8 cellular contexts compared by ENCODE assay signal in genomic region chr6:64330694-64331309, GRCh38.
DNase-seq lines count a peak whose midpoint lies in the region; FAIRE-seq and TF ChIP-seq lines count a peak whose summit lies in the region.

No MANE protein-coding gene starts in this region.

- dilution Hi-C loops in endothelial cell of umbilical vein (cut with MboI; ENCODE audit: extremely low pct_ligation_motif_present, low sequenced_read_pairs) = no loop called here

- H3K9me3 ChIP-seq in endothelial cell of umbilical vein (replicated peaks; ENCODE audit: control insufficient read depth, insufficient read depth, low read length) = no peaks in the 10 kb centered on the region
- H3K9me3 ChIP-seq in osteoblast (ENCODE audit: low read depth, low read length) = no peaks in the 10 kb centered on the region

- H3K4me3 ChIP-seq in endothelial cell of umbilical vein (replicated peaks in 1 of 3; ENCODE audit: insufficient read depth in 1 of 3, low read depth in 1 of 3, low read length in 3 of 3) = no peak overlapping the region
- no peak overlapping the region for H3K4me3 ChIP-seq in osteoblast (ENCODE audit: insufficient read depth, low read length)

- CTCF ChIA-PET in endothelial cell of umbilical vein (lab: Charles Lee) = interaction anchor here (0.7 to 2.4 kb wide), 9 partner anchors 11 to 978 kb away, joined by 3 to 11 read pairs (median 5); no protein-coding TSS in a partner anchor

- no peaks in the 10 kb centered on the region for H3K36me3 ChIP-seq in endothelial cell of umbilical vein (ENCODE audit: control insufficient read depth in 2 of 2, extremely low read depth in 1 of 2, insufficient read depth in 2 of 2, low read length in 2 of 2)
- no peaks in the 10 kb centered on the region for H3K36me3 ChIP-seq in osteoblast (ENCODE audit: insufficient read depth, low read length)

- H4K20me1 ChIP-seq in endothelial cell of umbilical vein (replicated peaks; ENCODE audit: control insufficient read depth, extremely low read depth, insufficient read depth, low read length) (no peaks in the 10 kb centered on the region), osteoblast (ENCODE audit: insufficient read depth, low read length) (no peaks in the 10 kb centered on the region)

- H3K4me1 ChIP-seq in endothelial cell of umbilical vein (ENCODE audit: control insufficient read depth, extremely low read depth, insufficient read depth, low read length) (no peaks in the 10 kb centered on the region), osteoblast (ENCODE audit: insufficient read depth, low read length) (no peaks in the 10 kb centered on the region)

- peak; percentile 79 for FAIRE-seq in endothelial cell of umbilical vein (lab: Jason Lieb, UNC)

- TF ChIP-seq CTCF in endothelial cell of umbilical vein (IDR thresholded peaks at IDR 0.05; ENCODE audit: extremely low read depth in 1 of 2, insufficient read depth in 1 of 2, low read depth in 1 of 2, low read length in 2 of 2) (peak; percentile 46 to 62), osteoblast (IDR thresholded peaks at IDR 0.05; ENCODE audit: extremely low read depth, low read depth, low read length) (no peak)

- POLR2A ChIA-PET in endothelial cell of umbilical vein (lab: Charles Lee) = no interaction called here

- intact Hi-C loops in endothelial cell of umbilical vein (cut with micrococcal nuclease) = loop anchor here (1.0 kb wide), 2 partner anchors 319 to 402 kb away; no protein-coding TSS in a partner anchor

- no peak overlapping the region for H3K9ac ChIP-seq in endothelial cell of umbilical vein (replicated peaks; ENCODE audit: extremely low read depth, insufficient read depth, low read length)

- H3K9me1 ChIP-seq in endothelial cell of umbilical vein (replicated peaks; ENCODE audit: control insufficient read depth, extremely low read depth, insufficient read depth, low read length) = no peaks in the 10 kb centered on the region

- BruUV-seq in endothelial cell of umbilical vein (replicated peaks; lab: Mats Ljungman, UMichigan) = no TSS peak

- H3K27ac ChIP-seq in endothelial cell of umbilical vein (ENCODE audit: insufficient read depth, low read depth, low read length) (no peak overlapping the region), osteoblast (ENCODE audit: low read depth, low read length) (no peak overlapping the region)

- no peak overlapping the region for H3K4me2 ChIP-seq in endothelial cell of umbilical vein (ENCODE audit: insufficient read depth, low read length)
- no peak overlapping the region for H3K4me2 ChIP-seq in osteoblast (ENCODE audit: insufficient read depth, low read length)

- DNase-seq in stimulated activated CD4-positive, alpha-beta T cell treated with anti-CD3 and anti-CD28 coated beads, Interleukin-12 subunit alpha, Interleukin-12 subunit beta, amount 100 ng/mL, for 48 hours (ENCODE audit: low read depth in 2 of 3, low spot score in 1 of 3) = peak in 2 of 3 donors; percentile 22 to 30
- no peak for DNase-seq in stimulated activated CD4-positive, alpha-beta T cell treated with anti-CD3 and anti-CD28 coated beads, Interleukin-12 subunit alpha, Interleukin-12 subunit beta, amount 100 ng/mL, for 4 hours
- DNase-seq in HS-27A (ENCODE audit: low read depth) = peak; percentile 24
- DNase-seq in SHP77 treated with DMSO at 0.1 percent for 48 hours (lab: John Stamatoyannopoulos, UW) = peak; percentile 27
- DNase-seq in endothelial cell of umbilical vein (ENCODE audit: low read depth, low spot score) = peak; percentile 36
- peak; percentile 78 for DNase-seq in mucosa of gallbladder (ENCODE audit: low spot score)
- no peak for DNase-seq in NCI-H2029 (lab: John Stamatoyannopoulos, UW)
- DNase-seq in osteoblast (ENCODE audit: insufficient read length, low spot score, missing footprints) = no peak

- H3K79me2 ChIP-seq in endothelial cell of umbilical vein (ENCODE audit: control insufficient read depth, insufficient read depth, low read length) = no peaks in the 10 kb centered on the region
- H3K79me2 ChIP-seq in osteoblast (ENCODE audit: insufficient read depth, low read length) = no peaks in the 10 kb centered on the region

- TF ChIP-seq POLR2A in endothelial cell of umbilical vein (IDR thresholded peaks at IDR 0.05; ENCODE audit: low read depth, low read length) = no peak

- H3K27me3 ChIP-seq in endothelial cell of umbilical vein (ENCODE audit: control insufficient read depth in 2 of 2, insufficient read depth in 2 of 2, low read length in 2 of 2) = no peaks in the 10 kb centered on the region
- no peaks in the 10 kb centered on the region for H3K27me3 ChIP-seq in osteoblast (ENCODE audit: insufficient read depth, low read length)

- H2AFZ ChIP-seq in endothelial cell of umbilical vein (ENCODE audit: low read depth, low read length) = no peak overlapping the region
- no peak overlapping the region for H2AFZ ChIP-seq in osteoblast (ENCODE audit: low read length)

TF ChIP-seq in endothelial cell of umbilical vein, 7 proteins besides CTCF, POLR2A, EP300 and RAD21:
- TF ChIP-seq POLR2AphosphoS5 (IDR thresholded peaks at IDR 0.05; ENCODE audit: insufficient read depth, low read depth, low read length) = no peak
- TF ChIP-seq EZH2 (IDR thresholded peaks at IDR 0.05; ENCODE audit: borderline replicate concordance, low read depth, low read length, severe bottlenecking) = no peak
- TF ChIP-seq JUN (IDR thresholded peaks at IDR 0.05; ENCODE audit: borderline replicate concordance, insufficient read depth, insufficient read length, low read depth) = no peak
- no peak for TF ChIP-seq MAX (IDR thresholded peaks at IDR 0.05; ENCODE audit: insufficient read depth, insufficient read length)
- no peak for TF ChIP-seq FOS (IDR thresholded peaks at IDR 0.05; ENCODE audit: borderline replicate concordance, insufficient read depth, low read length)
- TF ChIP-seq GATA2 (IDR thresholded peaks at IDR 0.05; ENCODE audit: insufficient read depth, insufficient read length, low read depth, low read length) = no peak
- no peak for TF ChIP-seq MYC (IDR thresholded peaks at IDR 0.05; ENCODE audit: low read depth, low read length)

Comparison
In these comparisons a context has a peak if more than half of its experiments do, and no peak if none do; other contexts are left out.
1. DNase-seq: peak in stimulated activated CD4-positive, alpha-beta T cell treated with anti-CD3 and anti-CD28 coated beads, Interleukin-12 subunit alpha, Interleukin-12 subunit beta, amount 100 ng/mL, for 48 hours (2 of 3), HS-27A (single experiment), SHP77 treated with DMSO at 0.1 percent for 48 hours (single experiment), endothelial cell of umbilical vein (single experiment) and mucosa of gallbladder (single experiment); none in stimulated activated CD4-positive, alpha-beta T cell treated with anti-CD3 and anti-CD28 coated beads, Interleukin-12 subunit alpha, Interleukin-12 subunit beta, amount 100 ng/mL, for 4 hours (single experiment), NCI-H2029 (single experiment) and osteoblast (single experiment).